ENCODE assay signal across 14 cellular contexts in the genomic region with DNA sequence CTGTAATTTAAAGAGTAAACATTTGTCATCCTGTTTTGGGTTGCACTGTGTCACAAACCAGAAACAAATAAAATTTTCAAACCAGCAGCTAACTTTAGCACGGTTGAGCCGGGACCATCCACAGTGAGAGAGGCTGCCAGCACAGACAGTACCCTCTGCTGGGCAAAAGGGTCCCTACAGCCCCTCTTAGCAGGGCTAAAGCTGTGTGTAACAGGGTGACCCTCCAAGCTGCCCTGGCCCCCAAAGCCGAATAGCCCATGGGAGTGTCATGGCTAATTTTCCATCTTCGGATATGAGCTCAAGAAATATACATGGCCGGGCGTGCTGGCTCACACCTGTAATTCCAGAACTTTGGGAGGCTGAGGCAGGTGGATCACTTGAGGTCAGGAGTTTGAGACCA.
DNase-seq lines count a peak whose midpoint lies in the region; ATAC-seq and TF ChIP-seq lines count a peak whose summit lies in the region.
"Had no signal": no experiment of that assay in that cellular context is flagged by ENCODE, and none has a peak within 500 bp of the region (broad histone marks: within the 10 kb centered on the region; RNA-seq: fewer than 3 reads in every experiment).

No MANE protein-coding gene starts in this region.

- H3K36me3 ChIP-seq in DND-41 (ENCODE audit: insufficient read depth, low read length) (no peaks in the 10 kb centered on the region), SU-DHL-6 (ENCODE audit: low read length) (no peaks in the 10 kb centered on the region)
- H3K36me3 ChIP-seq: gastrocnemius medialis had no signal

- H3F3A ChIP-seq in SU-DHL-6 (ENCODE audit: insufficient read depth), result no peaks in the 10 kb centered on the region

- H3K27ac ChIP-seq in DND-41 (ENCODE audit: low read length) (no peak overlapping the region), SU-DHL-6 (ENCODE audit: low read depth, low read length) (no peak overlapping the region)
- H3K27ac ChIP-seq: gastrocnemius medialis, testis had no signal

- H3K4me3 Mint-ChIP-seq in memory B cell, result no peak overlapping the region

- TF ChIP-seq CTCF in DND-41 (IDR thresholded peaks at IDR 0.05; ENCODE audit: borderline replicate concordance, extremely low read depth, low read length, poor library complexity, severe bottlenecking), result peak; percentile 49
- peak; percentile 33 for TF ChIP-seq CTCF in SU-DHL-6 (IDR thresholded peaks at IDR 0.05; ENCODE audit: insufficient read depth, low read length, poor library complexity, severe bottlenecking)

- H3K27me3 Mint-ChIP-seq in memory B cell, result no peaks in the 10 kb centered on the region

- peaks cover under 1% of the 10 kb centered on the region for H3K4me1 Mint-ChIP-seq in memory B cell

- H3K79me2 ChIP-seq in DND-41 (ENCODE audit: insufficient read depth, low read length) (no peaks in the 10 kb centered on the region), SU-DHL-6 (ENCODE audit: insufficient read depth, low read length) (no peaks in the 10 kb centered on the region)

- H4K20me1 ChIP-seq in DND-41 (ENCODE audit: insufficient read depth, low read length) (no peaks in the 10 kb centered on the region), SU-DHL-6 (ENCODE audit: low read depth, low read length) (no peaks in the 10 kb centered on the region)

- DNase-seq in DND-41 (peak; percentile 8), memory B cell (ENCODE audit: low spot score in 2 of 2) (no peak), NCI-H226 (no peak)
- no peak for DNase-seq in activated CD4-positive, alpha-beta T cell treated with anti-CD3 and anti-CD28 coated beads, Interleukin-2, amount 50 U/mL, for 4 hours
- DNase-seq: activated T-cell treated with anti-CD3 and anti-CD28 coated beads, Interleukin-2, amount 50 U/mL, for 48 hours; COR-L47; gastrocnemius medialis; GOT3; kidney glomerular epithelial cell; NCI-H1694; testis had no signal

- no peaks in the 10 kb centered on the region for H3K4me1 ChIP-seq in DND-41 (ENCODE audit: insufficient read depth, low read length)
- H3K4me1 ChIP-seq: gastrocnemius medialis, testis had no signal

- H3K9ac ChIP-seq in DND-41 (ENCODE audit: low read depth, low read length), result no peak overlapping the region
- H3K9ac ChIP-seq in SU-DHL-6 (ENCODE audit: low read length), result 0 out of 2 replicates have a peak overlapping the region, but pooled peaks have one; percentile 18

- peak; percentile 66 for ATAC-seq in DND-41 (ENCODE audit: insufficient read depth, low read depth)
- ATAC-seq in GM21390 (IDR thresholded peaks at IDR 0.05; ENCODE audit: unreplicated experiment), result peak; percentile 49
- peak; percentile 62 for ATAC-seq in memory B cell (ENCODE audit: low read depth)
- ATAC-seq in HG03521 (IDR thresholded peaks at IDR 0.05; ENCODE audit: unreplicated experiment), result no peak
- ATAC-seq: gastrocnemius medialis had no signal

- no peaks in the 10 kb centered on the region for H3K9me3 Mint-ChIP-seq in memory B cell

- H3K4me3 ChIP-seq in DND-41 (ENCODE audit: low read depth in 1 of 2, low read length in 2 of 2) (no peak overlapping the region), SU-DHL-6 (ENCODE audit: insufficient read depth, low read length, poor library complexity, severe bottlenecking) (no peak overlapping the region)
- H3K4me3 ChIP-seq: gastrocnemius medialis, testis had no signal

- H2AFZ ChIP-seq in DND-41 (ENCODE audit: low read depth, low read length) (no peak overlapping the region), SU-DHL-6 (ENCODE audit: low read depth, low read length, severe bottlenecking) (peak overlapping the region; percentile 73)

- no peak overlapping the region for H3K4me2 ChIP-seq in DND-41 (ENCODE audit: insufficient read depth, low read length)
- peak overlapping the region; percentile 2 for H3K4me2 ChIP-seq in SU-DHL-6 (ENCODE audit: low read depth, low read length, poor library complexity, severe bottlenecking)

- no peaks in the 10 kb centered on the region for H3K9me2 ChIP-seq in SU-DHL-6 (replicated peaks; ENCODE audit: insufficient read depth, low read length)

- H3K9me3 ChIP-seq in DND-41 (ENCODE audit: insufficient read depth, low read length, severe bottlenecking) (no peaks in the 10 kb centered on the region), SU-DHL-6 (ENCODE audit: insufficient read depth, low read length) (no peaks in the 10 kb centered on the region)
- H3K9me3 ChIP-seq: gastrocnemius medialis, testis had no signal

- H3K27me3 ChIP-seq in DND-41 (ENCODE audit: insufficient read depth, low read length, poor library complexity) (peaks cover 4% of the 10 kb centered on the region), SU-DHL-6 (ENCODE audit: low read length) (no peaks in the 10 kb centered on the region)
- H3K27me3 ChIP-seq: gastrocnemius medialis, testis had no signal

- H3K36me3 Mint-ChIP-seq in memory B cell, result no peaks in the 10 kb centered on the region

- H3K27ac Mint-ChIP-seq in memory B cell, result no peak overlapping the region
